Comparison of ENCODE assay signal across 23 cellular contexts in genomic region chr11:79857404-79857803, GRCh38.
"Had no signal": no experiment of that assay in that cellular context is flagged by ENCODE, and none has a peak within 500 bp of the region (broad histone marks: within the 10 kb centered on the region; RNA-seq: fewer than 3 reads in every experiment).

No MANE protein-coding gene starts in this region.

- H3K4me1 ChIP-seq: suprapubic skin, transverse colon, uterus had no signal

- H3K27ac ChIP-seq: ovary, suprapubic skin, transverse colon, upper lobe of right lung, uterus had no signal

- H3K4me3 ChIP-seq: mucosa of descending colon, ovary, smooth muscle cell, suprapubic skin, transverse colon, upper lobe of right lung, uterus had no signal

- H3K36me3 ChIP-seq: ovary, suprapubic skin, transverse colon, upper lobe of right lung, uterus had no signal

- H3K4me3 Mint-ChIP-seq: immature natural killer cell; mesothelial cell of epicardium; natural killer cell treated with Interleukin-12 subunit alpha and Interleukin-12 subunit beta and Interleukin-15 and Interleukin-18, amount 100 ng/mL, for 72 hours; stimulated activated naive CD8-positive, alpha-beta T cell treated with anti-CD3 and anti-CD28 coated beads, Interleukin-15, amount 100 ng/mL, for 72 hours had no signal

- H3K27ac Mint-ChIP-seq: immature natural killer cell; mesothelial cell of epicardium; natural killer cell treated with Interleukin-12 subunit alpha and Interleukin-12 subunit beta and Interleukin-15 and Interleukin-18, amount 100 ng/mL, for 72 hours; stimulated activated naive CD8-positive, alpha-beta T cell treated with anti-CD3 and anti-CD28 coated beads, Interleukin-15, amount 100 ng/mL, for 72 hours had no signal

- DNase-seq: cortex of kidney; immature natural killer cell; islet precursor cell; mesenchymal stem cell; mucosa of descending colon; naive B cell; occipital lobe; ovary; stimulated activated CD4-positive, alpha-beta T cell treated with anti-CD3 and anti-CD28 coated beads, Interleukin-12 subunit alpha, Interleukin-12 subunit beta, amount 100 ng/mL, for 4 hours; stimulated activated CD4-positive, alpha-beta T cell treated with anti-CD3 and anti-CD28 coated beads, Interleukin-1b, Interleukin-23, amount 100 ng/mL, for 48 hours; stimulated activated CD4-positive, alpha-beta T cell treated with anti-CD3 and anti-CD28 coated beads, Interleukin-4, amount 100 ng/mL, for 1 hour; stimulated activated CD8-positive, alpha-beta memory T cell treated with anti-CD3 and anti-CD28 coated beads, Interleukin-4, amount 100 ng/mL, for 48 hours; stimulated activated naive CD4-positive, alpha-beta T cell; stimulated activated naive CD8-positive, alpha-beta T cell treated with anti-CD3 and anti-CD28 coated beads, Interleukin-15, amount 100 ng/mL, for 72 hours; transverse colon; upper lobe of right lung; uterus had no signal

- ATAC-seq: left lobe of liver; mucosa of descending colon; natural killer cell treated with Interleukin-12 subunit alpha and Interleukin-12 subunit beta and Interleukin-15 and Interleukin-18, amount 100 ng/mL, for 72 hours; sciatic nerve; stimulated activated naive CD8-positive, alpha-beta T cell treated with anti-CD3 and anti-CD28 coated beads, Interleukin-15, amount 100 ng/mL, for 72 hours; upper lobe of right lung had no signal

- H3K9me3 ChIP-seq: mucosa of descending colon, ovary, suprapubic skin, transverse colon, upper lobe of right lung, uterus had no signal

- H3K27me3 ChIP-seq: ovary, suprapubic skin, transverse colon, upper lobe of right lung, uterus had no signal

- H3K27me3 Mint-ChIP-seq: natural killer cell treated with Interleukin-12 subunit alpha and Interleukin-12 subunit beta and Interleukin-15 and Interleukin-18, amount 100 ng/mL, for 72 hours; stimulated activated naive CD8-positive, alpha-beta T cell treated with anti-CD3 and anti-CD28 coated beads, Interleukin-15, amount 100 ng/mL, for 72 hours had no signal

- H3K36me3 Mint-ChIP-seq: immature natural killer cell; mesothelial cell of epicardium; naive B cell; natural killer cell treated with Interleukin-12 subunit alpha and Interleukin-12 subunit beta and Interleukin-15 and Interleukin-18, amount 100 ng/mL, for 72 hours had no signal

- H3K4me1 Mint-ChIP-seq: immature natural killer cell; naive B cell; stimulated activated naive CD8-positive, alpha-beta T cell treated with anti-CD3 and anti-CD28 coated beads, Interleukin-15, amount 100 ng/mL, for 72 hours had no signal

- H3K9me3 Mint-ChIP-seq: mesothelial cell of epicardium had no signal
